ENCODE assay signal across 1 cellular context in genomic region chr3:13461169-13462124, GRCh38.
TF ChIP-seq lines count a peak whose summit lies in the region.

No MANE protein-coding gene starts in this region.

TF ChIP-seq in HepG2, 621 proteins besides CTCF, POLR2A, EP300 and RAD21 (continued from another document):
- TF ChIP-seq ZNF382 (CRISPR knock-in tag; IDR thresholded peaks at IDR 0.05; ENCODE audit: borderline replicate concordance) (no peak), PAF1 (CRISPR knock-in tag; IDR thresholded peaks at IDR 0.05) (no peak), MED8 (CRISPR knock-in tag; IDR thresholded peaks at IDR 0.05; ENCODE audit: insufficient replicate concordance) (no peak), ZNF326 (CRISPR knock-in tag; IDR thresholded peaks at IDR 0.05; ENCODE audit: borderline replicate concordance) (no peak), TSC22D2 (CRISPR knock-in tag; IDR thresholded peaks at IDR 0.05; ENCODE audit: borderline replicate concordance) (peak; percentile 62; the same call in 1 of the 2 replicates), USF2 (IDR thresholded peaks at IDR 0.05; ENCODE audit: low read depth, low read length) (no peak), USF2 (CRISPR knock-in tag; IDR thresholded peaks at IDR 0.05; ENCODE audit: borderline replicate concordance) (peak; percentile 67; the same call in 1 of the 2 replicates), MTA3 (CRISPR knock-in tag; IDR thresholded peaks at IDR 0.05) (no peak), ARID4A (CRISPR knock-in tag; IDR thresholded peaks at IDR 0.05; ENCODE audit: borderline replicate concordance) (peak; percentile 69; the same call in 1 of the 2 replicates), RARG (CRISPR knock-in tag; IDR thresholded peaks at IDR 0.05; ENCODE audit: low read depth) (no peak), FOXP4 (CRISPR knock-in tag; IDR thresholded peaks at IDR 0.05) (peak; percentile 35; the same call in 1 of the 2 replicates), ZNF205 (CRISPR knock-in tag; IDR thresholded peaks at IDR 0.05) (peak; percentile 85; the same call in 1 of the 2 replicates), CBX1 (IDR thresholded peaks at IDR 0.05; ENCODE audit: low read depth) (peak; percentile 88), NFE2L1 (CRISPR knock-in tag; IDR thresholded peaks at IDR 0.05; ENCODE audit: borderline replicate concordance) (no peak), PCBP1 (IDR thresholded peaks at IDR 0.05; ENCODE audit: borderline replicate concordance, low read depth, low read length) (no peak), IRF9 (CRISPR knock-in tag; IDR thresholded peaks at IDR 0.05; ENCODE audit: borderline replicate concordance) (peak; percentile 26; the same call in 1 of the 2 replicates), MIER3 (CRISPR knock-in tag; IDR thresholded peaks at IDR 0.05; ENCODE audit: borderline replicate concordance) (peak; percentile 89)
